ENCODE assay signal across 19 cellular contexts in the genomic region with DNA sequence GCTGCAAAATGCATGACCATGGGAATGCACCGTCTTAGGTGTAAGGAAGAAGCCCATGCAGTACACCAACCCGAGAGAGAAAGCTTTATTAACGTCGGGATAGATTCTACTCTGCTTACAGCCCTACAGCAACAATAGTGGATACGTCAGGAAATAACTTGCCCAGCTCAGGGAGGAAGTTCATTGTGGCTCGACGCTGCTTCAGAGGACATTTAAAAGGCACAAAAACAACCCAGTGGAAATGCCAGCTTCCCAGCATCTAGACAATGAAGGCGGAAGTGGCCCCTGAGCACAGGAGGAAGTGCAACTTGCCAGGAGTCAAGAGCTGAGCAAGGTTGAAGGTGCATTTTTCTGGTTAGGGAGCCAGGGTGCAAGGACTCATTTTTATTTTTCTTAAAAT. TPM values are rescaled to one million over a fixed set of nuclear protein-coding genes. Genes with fewer than 3 reads are reported as not detected.
A peak's percentile ranks its signal among the peaks of the same experiment; 100 is the strongest.
DNase-seq lines count a peak whose midpoint lies in the region; ATAC-seq and TF ChIP-seq lines count a peak whose summit lies in the region.
"Had no signal": no experiment of that assay in that cellular context is flagged by ENCODE, and none has a peak within 500 bp of the region (broad histone marks: within the 10 kb centered on the region; RNA-seq: fewer than 3 reads in every experiment).

No MANE protein-coding gene starts in this region.

- H3K4me3 Mint-ChIP-seq in T-helper 2 cell treated with Interferon-gamma antibody and Interleukin-4, amounts not matched to agents 5 μg/mL and 100 μg/mL, for 36 hours, result no peak overlapping the region
- H3K4me3 Mint-ChIP-seq: activated CD8-positive, alpha-beta T cell treated with anti-CD3 and anti-CD28 coated beads, Interleukin-2, amount 10 ng/mL, durations not matched to agents 7 days and 5 days; CD4-positive, alpha-beta memory T cell; GM23338; natural killer cell had no signal

- DNase-seq in SK-N-MC (ENCODE audit: low read depth, low spot score), result no peak
- DNase-seq in head of caudate nucleus, result peak in 22 of 42 donors; percentile 5 to 49 (median 14)
- peak; percentile 58 for DNase-seq in medulla oblongata (ENCODE audit: extremely low spot score)
- peak in 1 of 2 donors; percentile 51 for DNase-seq in aorta
- no peak for DNase-seq in T-helper 2 cell treated with Interferon-gamma antibody and Interleukin-4, amounts not matched to agents 5 μg/mL and 100 μg/mL, for 36 hours (ENCODE audit: low spot score)
- no peak for DNase-seq in GM13977 (ENCODE audit: low spot score)
- DNase-seq: activated CD8-positive, alpha-beta T cell treated with anti-CD3 and anti-CD28 coated beads, Interleukin-2, amount 10 ng/mL, durations not matched to agents 7 days and 5 days; amniotic stem cell; CD4-positive, alpha-beta memory T cell; hippocampal formation; natural killer cell; NCI-H1105; stimulated activated naive CD4-positive, alpha-beta T cell had no signal

- no peaks in the 10 kb centered on the region for H3K27me3 Mint-ChIP-seq in T-helper 2 cell treated with Interferon-gamma antibody and Interleukin-4, amounts not matched to agents 5 μg/mL and 100 μg/mL, for 36 hours (ENCODE audit: low read depth)
- H3K27me3 Mint-ChIP-seq: CD4-positive, alpha-beta memory T cell had no signal

- WGBS in aorta, 2 donors, result 78 to 82% methylated on average over 8 of the region's 8 CpGs

- peaks cover 0 to 3% of the 10 kb centered on the region in 2 donors for H3K4me1 ChIP-seq in aorta (ENCODE audit: control insufficient read depth in 1 of 2, insufficient read depth in 2 of 2, low read length in 2 of 2)

- intact Hi-C loops in head of caudate nucleus (cut with DNase I) (no loop called here), aorta (cut with DNase I) (no loop called here)

- no peak overlapping the region for H3K4me3 ChIP-seq in SK-N-MC
- no peak overlapping the region for H3K4me3 ChIP-seq in aorta (ENCODE audit: low read length in 2 of 2)
- H3K4me3 ChIP-seq: GM23338 had no signal

- ATAC-seq in aorta (ENCODE audit: low FRiP score) (peak; percentile 65), HG03159 (IDR thresholded peaks at IDR 0.05; ENCODE audit: unreplicated experiment) (no peak)
- ATAC-seq: activated CD8-positive, alpha-beta T cell treated with anti-CD3 and anti-CD28 coated beads, Interleukin-2, amount 10 ng/mL, durations not matched to agents 7 days and 5 days; GM23338; left colon; SK-N-SH treated with all-trans-retinoic acid at 6 μM for 48 hours had no signal

- no peaks in the 10 kb centered on the region for H3K4me1 Mint-ChIP-seq in T-helper 2 cell treated with Interferon-gamma antibody and Interleukin-4, amounts not matched to agents 5 μg/mL and 100 μg/mL, for 36 hours (ENCODE audit: low read depth)
- H3K4me1 Mint-ChIP-seq: CD4-positive, alpha-beta memory T cell; natural killer cell had no signal

- no peak overlapping the region for H3K27ac Mint-ChIP-seq in T-helper 2 cell treated with Interferon-gamma antibody and Interleukin-4, amounts not matched to agents 5 μg/mL and 100 μg/mL, for 36 hours
- H3K27ac Mint-ChIP-seq: activated CD8-positive, alpha-beta T cell treated with anti-CD3 and anti-CD28 coated beads, Interleukin-2, amount 10 ng/mL, durations not matched to agents 7 days and 5 days; activated T-helper 2 cell treated with anti-CD3 and anti-CD28 coated beads, Interferon-gamma antibody, Interleukin-2, Interleukin-4, amounts not matched to agents 10 μg/mL and 5 μg/mL and 100 μg/mL, durations not matched to agents 14 hours and 24 hours and 36 hours; CD4-positive, alpha-beta memory T cell; GM23338; natural killer cell had no signal

- no peaks in the 10 kb centered on the region for H3K9me3 Mint-ChIP-seq in T-helper 2 cell treated with Interferon-gamma antibody and Interleukin-4, amounts not matched to agents 5 μg/mL and 100 μg/mL, for 36 hours
- H3K9me3 Mint-ChIP-seq: activated T-helper 2 cell treated with anti-CD3 and anti-CD28 coated beads, Interferon-gamma antibody, Interleukin-2, Interleukin-4, amounts not matched to agents 10 μg/mL and 5 μg/mL and 100 μg/mL, durations not matched to agents 14 hours and 24 hours and 36 hours; GM23338 had no signal

- H3K27me3 ChIP-seq in aorta (ENCODE audit: control insufficient read depth in 1 of 2, insufficient read depth in 2 of 2, low read length in 1 of 2), result no peaks in the 10 kb centered on the region

- in situ Hi-C loops in GM13977 (cut with MboI; ENCODE audit: low pct_unique_long_range_greater_than_20kb, low sequenced_read_pairs, unreplicated experiment), result no loop called here

- peak overlapping the region; percentile 49; the same call in 1 of the 2 replicates for H3K27ac ChIP-seq in SK-N-MC
- H3K27ac ChIP-seq in aorta (ENCODE audit: low read depth in 1 of 2, low read length in 2 of 2), result no peak overlapping the region

- no peak overlapping the region for H3K9ac ChIP-seq in SK-N-MC (ENCODE audit: insufficient read length)

- no peaks in the 10 kb centered on the region for H3K36me3 Mint-ChIP-seq in T-helper 2 cell treated with Interferon-gamma antibody and Interleukin-4, amounts not matched to agents 5 μg/mL and 100 μg/mL, for 36 hours (ENCODE audit: low read depth)
- H3K36me3 Mint-ChIP-seq: CD4-positive, alpha-beta memory T cell; natural killer cell had no signal

- no peaks in the 10 kb centered on the region for H3K36me3 ChIP-seq in SK-N-MC (ENCODE audit: insufficient read depth, low read length)
- no peaks in the 10 kb centered on the region for H3K36me3 ChIP-seq in aorta (ENCODE audit: control insufficient read depth in 1 of 2, insufficient read depth in 2 of 2, low read length in 1 of 2)

- no peaks in the 10 kb centered on the region for H3K9me3 ChIP-seq in SK-N-MC (ENCODE audit: low read depth, low read length)
- H3K9me3 ChIP-seq in aorta (ENCODE audit: control insufficient read depth, low read length), result no peaks in the 10 kb centered on the region

- TF ChIP-seq CTCF in GM13977 (IDR thresholded peaks at IDR 0.05; ENCODE audit: extremely low read depth, insufficient read depth, missing control alignments), result no peak

RNA-seq across cellular contexts. Expression of a gene that starts 26.4 kb away (rescaled TPM):
- total RNA-seq in aorta, result 10 to 100 TPM; 24.8 to 45.8 TPM
- polyA plus RNA-seq in aorta, result 1 to 10 TPM; 1.6 to 2.0 TPM
- total RNA-seq: activated CD8-positive, alpha-beta T cell treated with anti-CD3 and anti-CD28 coated beads, Interleukin-2, amount 10 ng/mL, durations not matched to agents 7 days and 5 days; CD4-positive, alpha-beta memory T cell; natural killer cell; OCI-LY7 had no signal
- polyA plus RNA-seq: CD4-positive, alpha-beta memory T cell had no signal

Comparison
In these comparisons a context has a peak if more than half of its experiments do, and no peak if none do; other contexts are left out.
1. DNase-seq: peak in head of caudate nucleus (22 of 42) and medulla oblongata (single experiment); none in SK-N-MC (single experiment), T-helper 2 cell treated with Interferon-gamma antibody and Interleukin-4, amounts not matched to agents 5 μg/mL and 100 μg/mL, for 36 hours (single experiment) and GM13977 (single experiment).